ENCODE assay signal across 11 cellular contexts in genomic region chr4:52329894-52330293, GRCh38.
"Had no signal": no experiment of that assay in that cellular context is flagged by ENCODE, and none has a peak within 500 bp of the region (broad histone marks: within the 10 kb centered on the region; RNA-seq: fewer than 3 reads in every experiment).

No MANE protein-coding gene starts in this region.

- FAIRE-seq: H1, H54 had no signal

- H3K9me3 ChIP-seq: HAP-1 had no signal

- DNase-seq: GM23248, GOT3, H7, H9, HCEC 1CT, HFFc6 had no signal

- H3K4me3 ChIP-seq: GM23248, GM23338, HAP-1 had no signal

- H3K4me2 ChIP-seq: GM23338 had no signal

- H3K9ac ChIP-seq: GM23248 had no signal

- H2AFZ ChIP-seq: GM23248, GM23338 had no signal

- H3K4me1 ChIP-seq: HAP-1 had no signal

- H3K36me3 ChIP-seq: HAP-1 had no signal

- ATAC-seq: GM23338, HCT116 had no signal

- H3K27ac ChIP-seq: GM23248 had no signal
